Comparison of ENCODE assay signal across 15 cellular contexts in genomic region chr4:113976937-113977855, GRCh38. TPM values are rescaled to one million over a fixed set of nuclear protein-coding genes. Genes with fewer than 3 reads are reported as not detected.
DNase-seq lines count a peak whose midpoint lies in the region; ATAC-seq and TF ChIP-seq lines count a peak whose summit lies in the region.
"Had no signal": no experiment of that assay in that cellular context is flagged by ENCODE, and none has a peak within 500 bp of the region (broad histone marks: within the 10 kb centered on the region; RNA-seq: fewer than 3 reads in every experiment).

No MANE protein-coding gene starts in this region.

- H3K36me3 Mint-ChIP-seq in activated T-cell treated with anti-CD3 and anti-CD28 coated beads, Interleukin-2, amount 50 U/mL, for 72 hours (ENCODE audit: insufficient read depth in 2 of 2): peaks cover 1 to 6% of the 10 kb centered on the region in 2 donors

- peaks cover 9 to 11% of the 10 kb centered on the region in 2 donors for H3K9me3 Mint-ChIP-seq in activated T-cell treated with anti-CD3 and anti-CD28 coated beads, Interleukin-2, amount 50 U/mL, for 72 hours

- H3K4me3 ChIP-seq in adipocyte (ENCODE audit: low read length) (peak overlapping the region; percentile 94), fibroblast of the aortic adventitia (ENCODE audit: low read depth, low read length) (peak overlapping the region; percentile 80)
- H3K4me3 ChIP-seq: HAP-1, thyroid gland had no signal

- peaks cover 8% of the 10 kb centered on the region for H3K9me3 ChIP-seq in adipocyte (ENCODE audit: control insufficient read depth, low read length)
- H3K9me3 ChIP-seq: HAP-1, thyroid gland had no signal

- H3K36me3 ChIP-seq in adipocyte (ENCODE audit: control insufficient read depth, insufficient read depth, low read length, severe bottlenecking): no peaks in the 10 kb centered on the region
- H3K36me3 ChIP-seq: HAP-1, thyroid gland had no signal

- H3K9ac ChIP-seq in adipocyte (ENCODE audit: low read length): peak overlapping the region; percentile 87

- H3K4me3 Mint-ChIP-seq in activated T-cell treated with anti-CD3 and anti-CD28 coated beads, Interleukin-2, amount 50 U/mL, for 72 hours: no peak overlapping the region

- no peak for TF ChIP-seq CTCF in fibroblast of the aortic adventitia (IDR thresholded peaks at IDR 0.05; ENCODE audit: insufficient read depth, low read length)

- peak; percentile 36 for DNase-seq in ELR (ENCODE audit: low read depth)
- peak; percentile 49 for DNase-seq in adipocyte (ENCODE audit: low read depth)
- peak; percentile 56 for DNase-seq in fibroblast of the aortic adventitia (ENCODE audit: low read depth)
- DNase-seq in sciatic nerve (ENCODE audit: low spot score): no peak
- DNase-seq in activated T-cell treated with anti-CD3 and anti-CD28 coated beads, Interleukin-2, amount 50 U/mL, for 72 hours: no peak
- DNase-seq in DMS114 treated with DMSO at 0.1 percent for 48 hours (lab: John Stamatoyannopoulos, UW; ENCODE audit: unreplicated experiment): no peak
- no peak for DNase-seq in SW 1271 (lab: John Stamatoyannopoulos, UW)
- no peak for DNase-seq in stimulated activated naive CD4-positive, alpha-beta T cell treated with Interleukin-2 at 50 U/mL for 16 hours (lab: John Stamatoyannopoulos, UW)
- DNase-seq: activated CD4-positive, alpha-beta T cell treated with anti-CD3 and anti-CD28 coated beads, Interleukin-2, amount 50 U/mL, for 4 hours; DMS153; NCI-H187; SHP77; stimulated activated CD4-positive, alpha-beta T cell treated with anti-CD3 and anti-CD28 coated beads, Interleukin-15, amount 100 ng/mL, for 24 hours; thyroid gland had no signal

- peak; percentile 58 for ATAC-seq in sciatic nerve
- no peak for ATAC-seq in activated T-cell treated with anti-CD3 and anti-CD28 coated beads, Interleukin-2, amount 50 U/mL, for 72 hours (replicated peaks in 1 of 2)

- no peaks in the 10 kb centered on the region for H3K27me3 ChIP-seq in adipocyte (replicated peaks; ENCODE audit: control insufficient read depth, insufficient read depth, low read length)
- H3K27me3 ChIP-seq: thyroid gland had no signal

- H3K4me1 Mint-ChIP-seq in activated T-cell treated with anti-CD3 and anti-CD28 coated beads, Interleukin-2, amount 50 U/mL, for 72 hours (ENCODE audit: low read depth): peaks cover 19% of the 10 kb centered on the region

- intact Hi-C loops in sciatic nerve (cut with DNase I): no loop called here

- no peak overlapping the region for H3K27ac Mint-ChIP-seq in activated T-cell treated with anti-CD3 and anti-CD28 coated beads, Interleukin-2, amount 50 U/mL, for 72 hours

- peaks cover 48% of the 10 kb centered on the region for H3K27me3 Mint-ChIP-seq in activated T-cell treated with anti-CD3 and anti-CD28 coated beads, Interleukin-2, amount 50 U/mL, for 72 hours (ENCODE audit: low read depth)

- H3K4me1 ChIP-seq in adipocyte (ENCODE audit: control insufficient read depth, insufficient read depth, low read length): peaks cover 39% of the 10 kb centered on the region

RNA-seq across cellular contexts. Expression of gene ARSJ, which starts 2.3 kb away (rescaled TPM):
- total RNA-seq in fibroblast of the aortic adventitia (ENCODE audit: low replicate concordance) (12.4 and 23.8 TPM in 2 replicates), sciatic nerve (5.3 TPM)
- total RNA-seq in activated T-cell treated with anti-CD3 and anti-CD28 coated beads, Interleukin-2, amount 50 U/mL, for 72 hours: not detected

Comparison
In these comparisons a context has a peak if more than half of its experiments do, and no peak if none do; other contexts are left out.
1. DNase-seq: peak in ELR (single experiment), adipocyte (single experiment) and fibroblast of the aortic adventitia (single experiment); none in sciatic nerve (single experiment), activated T-cell treated with anti-CD3 and anti-CD28 coated beads, Interleukin-2, amount 50 U/mL, for 72 hours (0 of 2), DMS114 treated with DMSO at 0.1 percent for 48 hours (single experiment), SW 1271 (0 of 2) and stimulated activated naive CD4-positive, alpha-beta T cell treated with Interleukin-2 at 50 U/mL for 16 hours (single experiment).